In the genomic region with DNA sequence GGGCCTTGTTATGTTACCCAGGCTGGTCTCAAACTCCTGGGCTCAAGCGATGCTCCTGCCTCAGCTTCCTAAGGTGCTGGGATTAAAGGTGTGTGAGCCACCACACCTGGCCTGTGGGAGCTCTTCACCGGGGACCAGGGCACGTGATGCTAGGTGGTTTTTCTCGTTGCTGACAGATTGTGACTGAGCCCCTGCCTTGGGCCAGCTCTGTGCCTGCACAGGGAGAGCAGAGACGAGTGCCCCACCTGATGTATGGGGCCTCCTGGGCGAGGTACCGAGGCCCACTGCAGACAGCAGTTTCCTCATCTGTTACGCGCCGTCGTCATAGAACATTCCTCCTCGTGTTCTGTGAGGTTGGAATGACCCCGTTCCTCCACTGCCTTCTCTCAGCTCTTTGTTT, we compare ENCODE assay signal across 28 cellular contexts.
"Had no signal": no experiment of that assay in that cellular context is flagged by ENCODE, and none has a peak within 500 bp of the region (broad histone marks: within the 10 kb centered on the region; RNA-seq: fewer than 3 reads in every experiment).

No MANE protein-coding gene starts in this region.

- H3K36me3 Mint-ChIP-seq: stimulated activated effector memory CD8-positive, alpha-beta T cell treated with anti-CD3 and anti-CD28 coated beads, Interleukin-12 subunit alpha, Interleukin-12 subunit beta, amount 100 ng/mL, for 72 hours; type B pancreatic cell had no signal

- H3K27ac Mint-ChIP-seq: stimulated activated effector memory CD8-positive, alpha-beta T cell treated with anti-CD3 and anti-CD28 coated beads, Interleukin-12 subunit alpha, Interleukin-12 subunit beta, amount 100 ng/mL, for 72 hours; stimulated activated memory B cell treated with anti-CD40 and anti-IgM and Interleukin-4, amounts not matched to agents 10 μg/mL and 1 μg/mL and 100 μg/mL, for 72 hours; stimulated activated naive B cell treated with anti-CD40 and anti-IgM and Interleukin-4, amounts not matched to agents 10 μg/mL and 1 μg/mL and 100 μg/mL, for 72 hours; stimulated activated naive CD8-positive, alpha-beta T cell treated with anti-CD3 and anti-CD28 coated beads, Interleukin-15, Interleukin-2, amounts not matched to agents 100 ng/mL and 50 ng/mL, for 24 hours; type B pancreatic cell had no signal

- H3K27me3 Mint-ChIP-seq: stimulated activated memory B cell treated with anti-CD40 and anti-IgM and Interleukin-4, amounts not matched to agents 10 μg/mL and 1 μg/mL and 100 μg/mL, for 72 hours; stimulated activated naive B cell treated with anti-CD40 and anti-IgM and Interleukin-4, amounts not matched to agents 10 μg/mL and 1 μg/mL and 100 μg/mL, for 72 hours; stimulated activated naive CD8-positive, alpha-beta T cell treated with anti-CD3 and anti-CD28 coated beads, Interleukin-15, amount 100 ng/mL, for 72 hours; stimulated activated naive CD8-positive, alpha-beta T cell treated with anti-CD3 and anti-CD28 coated beads, Interleukin-15, Interleukin-2, amounts not matched to agents 100 ng/mL and 50 ng/mL, for 24 hours; type B pancreatic cell had no signal

- ATAC-seq: stimulated activated effector memory CD8-positive, alpha-beta T cell treated with anti-CD3 and anti-CD28 coated beads, Interleukin-12 subunit alpha, Interleukin-12 subunit beta, amount 100 ng/mL, for 72 hours; stimulated activated memory B cell treated with anti-CD40 and anti-IgM and Interleukin-4, amounts not matched to agents 10 μg/mL and 1 μg/mL and 100 μg/mL, for 72 hours; stimulated activated naive B cell treated with anti-CD40 and anti-IgM and Interleukin-4, amounts not matched to agents 10 μg/mL and 1 μg/mL and 100 μg/mL, for 72 hours; stimulated activated naive CD8-positive, alpha-beta T cell treated with anti-CD3 and anti-CD28 coated beads, Interleukin-15, amount 100 ng/mL, for 72 hours; stimulated activated naive CD8-positive, alpha-beta T cell treated with anti-CD3 and anti-CD28 coated beads, Interleukin-15, Interleukin-2, amounts not matched to agents 100 U/mL and 50 U/mL, for 24 hours had no signal

- H3K27ac ChIP-seq: stomach, suprapubic skin, testis, thoracic aorta, thyroid gland, tibial artery, tibial nerve, transverse colon, upper lobe of left lung, upper lobe of right lung, uterus, vagina had no signal

- H3K27me3 ChIP-seq: stomach, suprapubic skin, testis, thyroid gland, tibial artery, tibial nerve, transverse colon, upper lobe of left lung, upper lobe of right lung, uterus, vagina had no signal

- H3K4me3 Mint-ChIP-seq: stimulated activated effector memory CD8-positive, alpha-beta T cell treated with anti-CD3 and anti-CD28 coated beads, Interleukin-12 subunit alpha, Interleukin-12 subunit beta, amount 100 ng/mL, for 72 hours; stimulated activated memory B cell treated with anti-CD40 and anti-IgM and Interleukin-4, amounts not matched to agents 10 μg/mL and 1 μg/mL and 100 μg/mL, for 72 hours; stimulated activated naive B cell treated with anti-CD40 and anti-IgM and Interleukin-4, amounts not matched to agents 10 μg/mL and 1 μg/mL and 100 μg/mL, for 72 hours; stimulated activated naive CD8-positive, alpha-beta T cell treated with anti-CD3 and anti-CD28 coated beads, Interleukin-15, amount 100 ng/mL, for 72 hours; stimulated activated naive CD8-positive, alpha-beta T cell treated with anti-CD3 and anti-CD28 coated beads, Interleukin-15, Interleukin-2, amounts not matched to agents 100 ng/mL and 50 ng/mL, for 24 hours; type B pancreatic cell had no signal

- H3K36me3 ChIP-seq: thoracic aorta, thyroid gland, transverse colon, upper lobe of right lung, uterus, vagina had no signal

- H3K4me3 ChIP-seq: stomach, suprapubic skin, testis, thoracic aorta, thyroid gland, tibial artery, tibial nerve, transverse colon, upper lobe of left lung, upper lobe of right lung, uterus, vagina had no signal

- H3K4me1 Mint-ChIP-seq: stimulated activated memory B cell treated with anti-CD40 and anti-IgM and Interleukin-4, amounts not matched to agents 10 μg/mL and 1 μg/mL and 100 μg/mL, for 72 hours; stimulated activated naive CD8-positive, alpha-beta T cell treated with anti-CD3 and anti-CD28 coated beads, Interleukin-15, amount 100 ng/mL, for 72 hours had no signal

- H3K9me3 Mint-ChIP-seq: stimulated activated effector memory CD8-positive, alpha-beta T cell treated with anti-CD3 and anti-CD28 coated beads, Interleukin-12 subunit alpha, Interleukin-12 subunit beta, amount 100 ng/mL, for 72 hours; stimulated activated memory B cell treated with anti-CD40 and anti-IgM and Interleukin-4, amounts not matched to agents 10 μg/mL and 1 μg/mL and 100 μg/mL, for 72 hours; stimulated activated naive B cell treated with anti-CD40 and anti-IgM and Interleukin-4, amounts not matched to agents 10 μg/mL and 1 μg/mL and 100 μg/mL, for 72 hours; stimulated activated naive CD8-positive, alpha-beta T cell treated with anti-CD3 and anti-CD28 coated beads, Interleukin-15, amount 100 ng/mL, for 72 hours; stimulated activated naive CD8-positive, alpha-beta T cell treated with anti-CD3 and anti-CD28 coated beads, Interleukin-15, Interleukin-2, amounts not matched to agents 100 ng/mL and 50 ng/mL, for 24 hours; type B pancreatic cell had no signal

- H3K9me3 ChIP-seq: stomach, suprapubic skin, testis, thoracic aorta, thyroid gland, tibial artery, tibial nerve, transverse colon, upper lobe of left lung, upper lobe of right lung, uterus, vagina had no signal

- H3K4me1 ChIP-seq: stomach, suprapubic skin, testis, thyroid gland, tibial artery, tibial nerve, transverse colon, upper lobe of left lung, upper lobe of right lung, uterus, vagina had no signal

- DNase-seq: stimulated activated CD4-positive, alpha-beta T cell treated with anti-CD3 and anti-CD28 coated beads, Interleukin-2, amount 100 ng/mL, for 48 hours; stimulated activated CD4-positive, alpha-beta T cell treated with anti-CD3 and anti-CD28 coated beads, Interleukin-4, amount 100 ng/mL, for 1 hour; stimulated activated CD4-positive, alpha-beta T cell treated with anti-CD3 and anti-CD28 coated beads, Interleukin-4, amount 100 ng/mL, for 24 hours; stimulated activated CD4-positive, alpha-beta T cell treated with anti-CD3 and anti-CD28 coated beads, Interleukin-4, amount 100 ng/mL, for 4 hours; stimulated activated CD8-positive, alpha-beta memory T cell treated with anti-CD3 and anti-CD28 coated beads, Interleukin-4, amount 100 ng/mL, for 48 hours; stimulated activated naive B cell treated with anti-CD40 and anti-IgM and Interleukin-4, amounts not matched to agents 10 μg/mL and 1 μg/mL and 100 μg/mL, for 72 hours; stimulated activated naive CD4-positive, alpha-beta T cell; stimulated activated naive CD4-positive, alpha-beta T cell treated with Interleukin-2 at 50 U/mL for 16 hours; stimulated activated naive CD8-positive, alpha-beta T cell treated with anti-CD3 and anti-CD28 coated beads, Interleukin-15, amount 100 ng/mL, for 72 hours; stimulated activated naive CD8-positive, alpha-beta T cell treated with anti-CD3 and anti-CD28 coated beads, Interleukin-15, Interleukin-2, amounts not matched to agents 100 U/mL and 50 U/mL, for 24 hours; stomach; substantia nigra; testis; thyroid gland; tibial artery; transverse colon; trophoblast cell; upper lobe of left lung; upper lobe of right lung; uterus had no signal
